ENCODE assay signal across 23 cellular contexts in the genomic region with DNA sequence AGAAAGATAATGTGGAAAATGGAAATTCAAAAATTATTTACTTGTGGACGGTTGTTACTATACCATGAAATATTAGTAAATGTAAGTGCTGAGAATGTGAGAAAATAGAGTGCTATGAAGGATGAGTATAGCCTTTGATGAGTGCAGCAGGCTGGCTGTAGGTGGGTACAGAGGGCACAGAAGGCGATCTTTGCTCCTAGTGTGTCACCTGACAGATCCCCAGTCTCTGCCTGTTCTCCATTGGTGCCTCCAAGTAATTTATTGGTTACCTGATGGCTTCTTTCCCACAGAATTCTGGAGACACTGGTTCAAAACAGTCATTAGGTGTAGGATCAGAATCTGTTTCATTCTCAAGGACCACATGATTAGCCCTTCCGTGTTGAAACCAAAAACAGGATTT. TPM values are rescaled to one million over a fixed set of nuclear protein-coding genes. Genes with fewer than 3 reads are reported as not detected.
A peak's percentile ranks its signal among the peaks of the same experiment; 100 is the strongest.
DNase-seq lines count a peak whose midpoint lies in the region; ATAC-seq, FAIRE-seq and TF ChIP-seq lines count a peak whose summit lies in the region.
"Had no signal": no experiment of that assay in that cellular context is flagged by ENCODE, and none has a peak within 500 bp of the region (broad histone marks: within the 10 kb centered on the region; RNA-seq: fewer than 3 reads in every experiment).

No MANE protein-coding gene starts in this region.

- no peak overlapping the region for H4K91ac ChIP-seq in H1 (replicated peaks; ENCODE audit: insufficient read length, low read length)

- FAIRE-seq in H1 (lab: Jason Lieb, UNC) = no peak
- FAIRE-seq: A549, G401.6, H54 had no signal

- no peak overlapping the region for H3K4ac ChIP-seq in H1 (replicated peaks; ENCODE audit: insufficient read length, low read depth, low read length)

- no peak overlapping the region for H3K9ac ChIP-seq in H1 (replicated peaks in 1 of 4; ENCODE audit: extremely low read depth in 1 of 4, low read depth in 3 of 4, low read length in 3 of 4)
- H3K9ac ChIP-seq: BLaER1, GM23248 had no signal

- peaks cover 3% of the 10 kb centered on the region; the same call in 1 of the 2 replicates for H3K9me2 ChIP-seq in GM23338 (ENCODE audit: insufficient read depth)

- H3K36me3 Mint-ChIP-seq in GM23338 (ENCODE audit: low read depth) = no peaks in the 10 kb centered on the region
- peaks cover 0 to 2% of the 10 kb centered on the region in 2 donors for H3K36me3 Mint-ChIP-seq in activated T-cell treated with anti-CD3 and anti-CD28 coated beads, Interleukin-2, amount 50 U/mL, for 72 hours (ENCODE audit: insufficient read depth in 2 of 2)
- H3K36me3 Mint-ChIP-seq: CD4-positive, CD25-positive, alpha-beta regulatory T cell; CD8-positive, alpha-beta T cell had no signal

- H3K4me2 ChIP-seq in GM23338 (no peak overlapping the region), H1 (ENCODE audit: insufficient read depth in 1 of 2, low read depth in 2 of 2, low read length in 2 of 2) (no peak overlapping the region)
- H3K4me2 ChIP-seq: A549, BLaER1 had no signal

- H3K27me3 ChIP-seq in GM23338 (ENCODE audit: insufficient read depth) (no peaks in the 10 kb centered on the region), H1 (replicated peaks in 1 of 4; ENCODE audit: control insufficient read depth in 3 of 4, extremely low read depth in 1 of 4, insufficient read depth in 3 of 4, low read length in 3 of 4) (no peaks in the 10 kb centered on the region), right lobe of liver (no peaks in the 10 kb centered on the region)
- H3K27me3 ChIP-seq: BLaER1 had no signal

- H3K14ac ChIP-seq in H1 (ENCODE audit: insufficient read length) = no peak overlapping the region

- no peak overlapping the region for H3K18ac ChIP-seq in H1 (ENCODE audit: extremely low read depth, low read length)

- H3K9me3 ChIP-seq in H1 (ENCODE audit: insufficient read depth in 2 of 2, low read depth in 1 of 2, low read length in 1 of 2) = no peaks in the 10 kb centered on the region
- H3K9me3 ChIP-seq in right lobe of liver = no peaks in the 10 kb centered on the region
- H3K9me3 ChIP-seq: A549, Caco-2, HAP-1 had no signal

- no peak for TF ChIP-seq POLR2A in H1 (IDR thresholded peaks at IDR 0.05; ENCODE audit: control extremely low read depth in 1 of 2, low read depth in 2 of 2, low read length in 2 of 2)
- TF ChIP-seq POLR2A in right lobe of liver (IDR thresholded peaks at IDR 0.05) = no peak

- H2BK15ac ChIP-seq in H1 (ENCODE audit: low read length) = no peak overlapping the region

- H3K79me1 ChIP-seq in H1 (ENCODE audit: low read depth, low read length) = no peaks in the 10 kb centered on the region

- no peaks in the 10 kb centered on the region for H3K4me1 Mint-ChIP-seq in GM23338
- no peaks in the 10 kb centered on the region for H3K4me1 Mint-ChIP-seq in activated T-cell treated with anti-CD3 and anti-CD28 coated beads, Interleukin-2, amount 50 U/mL, for 72 hours (ENCODE audit: low read depth)
- H3K4me1 Mint-ChIP-seq: B cell; CD4-positive, CD25-positive, alpha-beta regulatory T cell had no signal

- no peak overlapping the region for H3K4me3 ChIP-seq in GM23338
- no peak overlapping the region for H3K4me3 ChIP-seq in H1 (ENCODE audit: extremely low read depth in 1 of 4, insufficient read depth in 2 of 4, low read depth in 3 of 4, low read length in 4 of 4)
- H3K4me3 ChIP-seq in right lobe of liver = no peak overlapping the region
- H3K4me3 ChIP-seq: A549, BLaER1, GM23248, HAP-1 had no signal

- H4K8ac ChIP-seq in H1 (ENCODE audit: extremely low read depth, insufficient read depth, low read length) = no peak overlapping the region

- no peak overlapping the region for H2AK5ac ChIP-seq in H1 (ENCODE audit: low read depth, low read length)

- no peak for TF ChIP-seq RAD21 in H1 (IDR thresholded peaks at IDR 0.05 in 1 of 2, conservative IDR thresholded peaks at IDR 0.05 in 1 of 2; ENCODE audit: low read depth in 2 of 2, low read length in 2 of 2)

- no peak overlapping the region for H3K23ac ChIP-seq in H1 (ENCODE audit: insufficient read length)

- 80% methylated on average over 3 of the region's 3 CpGs; no CpG with 5 or more reads in 1 of the 2 experiments for WGBS in H1 (ENCODE audit: extremely low coverage in 1 of 2, insufficient coverage in 1 of 2, insufficient read length in 1 of 2, insufficient replicate concordance in 2 of 2, low coverage in 1 of 2, low lambda C conversion rate in 2 of 2, missing lambda C conversion rate in 1 of 2), 2 experiments
- 75% methylated on average over 3 of the region's 3 CpGs for WGBS in right lobe of liver (ENCODE audit: insufficient coverage, low coverage, low lambda C conversion rate, missing lambda C conversion rate)

- ATAC-seq in GM23338 (no peak), left colon (peak; percentile 67), right lobe of liver (peak in 3 of 4 donors; percentile 32 to 50 (median 34)), GM21515 (IDR thresholded peaks at IDR 0.05; ENCODE audit: unreplicated experiment) (no peak)
- no peak for ATAC-seq in activated T-cell treated with anti-CD3 and anti-CD28 coated beads, Interleukin-2, amount 50 U/mL, for 72 hours (replicated peaks in 1 of 2)
- ATAC-seq: A549; CD8-positive, alpha-beta T cell had no signal

- H3K4me1 ChIP-seq in GM23338 (ENCODE audit: insufficient read depth) (no peaks in the 10 kb centered on the region), H1 (replicated peaks in 1 of 4; ENCODE audit: control insufficient read depth in 3 of 4, insufficient read depth in 4 of 4, low read length in 3 of 4) (no peaks in the 10 kb centered on the region), right lobe of liver (no peaks in the 10 kb centered on the region)
- H3K4me1 ChIP-seq: A549, BLaER1, Caco-2, HAP-1 had no signal

- H2AFZ ChIP-seq in GM23338 (peak overlapping the region; percentile 49; the same call in 1 of the 2 replicates), H1 (ENCODE audit: low read length) (peak overlapping the region; percentile 57; the same call in 1 of the 2 replicates)
- H2AFZ ChIP-seq: GM23248 had no signal

- no peaks in the 10 kb centered on the region for H3K79me2 ChIP-seq in GM23338 (replicated peaks; ENCODE audit: insufficient read depth)
- H3K79me2 ChIP-seq in H1 (ENCODE audit: control insufficient read depth in 1 of 2, insufficient read depth in 2 of 2, low read length in 2 of 2) = no peaks in the 10 kb centered on the region

- POLR2A ChIA-PET in H1 (lab: Charles Lee; ENCODE audit: partially characterized antibody) = no interaction called here

- no peak overlapping the region for H3K27ac Mint-ChIP-seq in GM23338
- no peak overlapping the region for H3K27ac Mint-ChIP-seq in activated T-cell treated with anti-CD3 and anti-CD28 coated beads, Interleukin-2, amount 50 U/mL, for 72 hours
- H3K27ac Mint-ChIP-seq: B cell; CD4-positive, CD25-positive, alpha-beta regulatory T cell; CD8-positive, alpha-beta T cell had no signal

- no peak overlapping the region for H3K56ac ChIP-seq in H1 (replicated peaks; ENCODE audit: insufficient read length, low read depth, low read length)

- no peak overlapping the region for H4K5ac ChIP-seq in H1 (ENCODE audit: insufficient read length, low read depth, low read length)

- no peak for TF ChIP-seq EP300 in H1 (IDR thresholded peaks at IDR 0.05; ENCODE audit: borderline replicate concordance in 1 of 2, low read depth in 2 of 2, low read length in 2 of 2)

- no peak overlapping the region for H2BK5ac ChIP-seq in H1 (ENCODE audit: low read depth, low read length)

- TF ChIP-seq CTCF in GM23338 (conservative IDR thresholded peaks at IDR 0.05; ENCODE audit: low read depth in 2 of 2) (no peak), H1 (IDR thresholded peaks at IDR 0.05; ENCODE audit: control extremely low read depth in 1 of 3, insufficient read depth in 1 of 3, low read depth in 1 of 3, low read length in 3 of 3) (no peak), right lobe of liver (IDR thresholded peaks at IDR 0.05) (no peak)

- no peak for DNase-seq in GM23338 (ENCODE audit: low spot score)
- DNase-seq in H1 (ENCODE audit: low read depth in 1 of 2, low spot score in 2 of 2) = no peak
- no peak for DNase-seq in left colon
- DNase-seq in right lobe of liver = no peak
- DNase-seq in activated T-cell treated with anti-CD3 and anti-CD28 coated beads, Interleukin-2, amount 50 U/mL, for 72 hours = no peak
- no peak for DNase-seq in NCI-H446 treated with DMSO at 0.1 percent for 48 hours (lab: John Stamatoyannopoulos, UW)
- no peak for DNase-seq in AML-193 (lab: John Stamatoyannopoulos, UW)
- DNase-seq: ACHN; Caco-2; CD4-positive, CD25-positive, alpha-beta regulatory T cell; CD8-positive, alpha-beta T cell; DMS153; DND-41; GM23248 had no signal

- no peaks in the 10 kb centered on the region for H3F3A ChIP-seq in GM23338 (replicated peaks; ENCODE audit: low read depth)

- intact Hi-C loops in left colon (cut with DNase I, micrococcal nuclease) (no loop called here), right lobe of liver (cut with DNase I) (no loop called here)

- H3K9me3 Mint-ChIP-seq in GM23338 = no peaks in the 10 kb centered on the region; the same call in 1 of the 3 replicates
- H3K9me3 Mint-ChIP-seq in activated T-cell treated with anti-CD3 and anti-CD28 coated beads, Interleukin-2, amount 50 U/mL, for 72 hours = peaks cover 4 to 6% of the 10 kb centered on the region in 2 donors
- H3K9me3 Mint-ChIP-seq: CD8-positive, alpha-beta T cell had no signal

- no peak overlapping the region for H2BK20ac ChIP-seq in H1 (ENCODE audit: low read length)

- no peaks in the 10 kb centered on the region for H3K27me3 Mint-ChIP-seq in GM23338 (ENCODE audit: insufficient read depth, low read depth, poor library complexity)
- H3K27me3 Mint-ChIP-seq in activated T-cell treated with anti-CD3 and anti-CD28 coated beads, Interleukin-2, amount 50 U/mL, for 72 hours (ENCODE audit: low read depth) = no peaks in the 10 kb centered on the region
- H3K27me3 Mint-ChIP-seq: B cell had no signal

- H3K4me3 Mint-ChIP-seq in GM23338 = no peak overlapping the region
- no peak overlapping the region for H3K4me3 Mint-ChIP-seq in activated T-cell treated with anti-CD3 and anti-CD28 coated beads, Interleukin-2, amount 50 U/mL, for 72 hours
- H3K4me3 Mint-ChIP-seq: B cell; CD4-positive, CD25-positive, alpha-beta regulatory T cell; CD8-positive, alpha-beta T cell had no signal

- H3K27ac ChIP-seq in GM23338 (ENCODE audit: low read depth) = no peak overlapping the region
- no peak overlapping the region for H3K27ac ChIP-seq in H1 (ENCODE audit: low read depth, low read length)
- no peak overlapping the region for H3K27ac ChIP-seq in right lobe of liver
- H3K27ac ChIP-seq: 22Rv1, A549, BLaER1, C4-2B, GM23248 had no signal

- no peak overlapping the region for H2BK120ac ChIP-seq in H1 (replicated peaks; ENCODE audit: low read depth, low read length)

- no peaks in the 10 kb centered on the region for H4K20me1 ChIP-seq in GM23338 (replicated peaks; ENCODE audit: insufficient read depth)
- no peaks in the 10 kb centered on the region for H4K20me1 ChIP-seq in H1 (replicated peaks in 1 of 2; ENCODE audit: control insufficient read depth in 1 of 2, insufficient read depth in 2 of 2, low read length in 2 of 2)
- H4K20me1 ChIP-seq: BLaER1 had no signal

- CTCF ChIA-PET in H1 (lab: Charles Lee; ENCODE audit: partially characterized antibody) = interaction anchor here (1.2 kb wide), 1 partner anchor 255 kb away, joined by 3 read pairs; no protein-coding TSS in a partner anchor

- no peak overlapping the region for H2BK12ac ChIP-seq in H1 (ENCODE audit: low read depth, low read length)

- no peaks in the 10 kb centered on the region for H3K36me3 ChIP-seq in GM23338 (ENCODE audit: insufficient read depth)
- no peaks in the 10 kb centered on the region for H3K36me3 ChIP-seq in H1 (ENCODE audit: control insufficient read depth in 2 of 4, insufficient read depth in 4 of 4, low read length in 3 of 4)
- peaks cover 0 to 53% (median 0%) of the 10 kb centered on the region in 4 donors for H3K36me3 ChIP-seq in right lobe of liver
- H3K36me3 ChIP-seq: BLaER1, HAP-1 had no signal

- H3K23me2 ChIP-seq in H1 (ENCODE audit: low read depth, low read length) = no peaks in the 10 kb centered on the region

RNA-seq across cellular contexts. Expression of a gene that starts 28.9 kb away (rescaled TPM):
- total RNA-seq in GM23338 (2014; rRNA removed; shearing (Covaris generic)) = not detected in 2 replicates
- polyA plus RNA-seq in GM23338 (2016; fragmentation: Nextera tagmentation; extraction: Ambion mirVana) = not detected in 2 replicates
- not detected in 2 replicates for total RNA-seq in H1 (2021; fragmentation: NEBNext Ultra II Directional; extraction: Animal tissue kit (Norgen Biotek cat#: 25700))
- not detected in 2 replicates for polyA plus RNA-seq in H1 (2011; rRNA removed)
- polyA plus RNA-seq in H1 (2011; cell fraction: cytosol; rRNA removed) = not detected
- polyA plus RNA-seq in H1 (2011; cell fraction: nucleus; rRNA removed) = not detected
- polyA plus RNA-seq in H1 (2012, experiment 1 of 2) = not detected in 4 replicates
- not detected for polyA plus RNA-seq in H1 (2012, experiment 2 of 2)
- not detected for polyA plus RNA-seq in H1 (2013, experiment 1 of 2)
- polyA plus RNA-seq in H1 (2013, experiment 2 of 2) = not detected
- 0.19 TPM in 1 of 2 replicates, not detected in the other for polyA minus RNA-seq in H1 (2011; rRNA and poly(A)+ RNA removed)
- not detected for polyA minus RNA-seq in H1 (2011; cell fraction: cytosol; rRNA and poly(A)+ RNA removed)
- polyA minus RNA-seq in H1 (2011; cell fraction: nucleus; rRNA and poly(A)+ RNA removed) = not detected
- total RNA-seq in left colon = 1 to 10 TPM; 2.2 to 8.1 TPM
- total RNA-seq in right lobe of liver = 10 to 100 TPM in 2 of 6 experiments, 1 to 10 TPM in 4; 4.9 to 19.4 (median 8.8) TPM
- under 1 TPM; 0.09 to 0.17 TPM for total RNA-seq in activated T-cell treated with anti-CD3 and anti-CD28 coated beads, Interleukin-2, amount 50 U/mL, for 72 hours
- total RNA-seq: CD4-positive, CD25-positive, alpha-beta regulatory T cell; CD8-positive, alpha-beta T cell had no signal
- polyA plus RNA-seq: CD4-positive, CD25-positive, alpha-beta regulatory T cell had no signal

Comparison
In these comparisons a context has a peak if more than half of its experiments do, and no peak if none do; other contexts are left out.
1. ATAC-seq: peak in left colon (single experiment) and right lobe of liver (3 of 4); none in GM23338 (single experiment), activated T-cell treated with anti-CD3 and anti-CD28 coated beads, Interleukin-2, amount 50 U/mL, for 72 hours (0 of 2) and GM21515 (single experiment).